8 cellular contexts compared by ENCODE assay signal in genomic region chr12:122399254-122399591, GRCh38. TPM values are rescaled to one million over a fixed set of nuclear protein-coding genes. Genes with fewer than 3 reads are reported as not detected.
DNase-seq lines count a peak whose midpoint lies in the region; ATAC-seq and TF ChIP-seq lines count a peak whose summit lies in the region.

No MANE protein-coding gene starts in this region.

- peak overlapping the region; percentile 59 for H3K9ac ChIP-seq in muscle layer of colon (ENCODE audit: low read length)

- ATAC-seq in Right ventricle myocardium inferior (peak; percentile 24), GM19395 (IDR thresholded peaks at IDR 0.05; ENCODE audit: unreplicated experiment) (no peak)

- H3K9me3 ChIP-seq in muscle layer of colon (ENCODE audit: low read length), result no peaks in the 10 kb centered on the region

- H3K27me3 ChIP-seq in muscle layer of colon (ENCODE audit: control insufficient read depth in 1 of 2, insufficient read depth in 2 of 2, low read length in 2 of 2), result no peaks in the 10 kb centered on the region

- no peaks in the 10 kb centered on the region for H3K36me3 ChIP-seq in muscle layer of colon (ENCODE audit: insufficient read depth, low read length)

- DNase-seq in Right ventricle myocardium inferior (ENCODE audit: missing footprints), result no peak
- no peak for DNase-seq in cardiac septum (ENCODE audit: low spot score)
- DNase-seq in cerebellar cortex (ENCODE audit: low spot score), result peak; percentile 34
- no peak for DNase-seq in hippocampal formation (lab: John Stamatoyannopoulos, UW)
- DNase-seq in HEK293T (ENCODE audit: extremely low spot score), result no peak
- no peak for DNase-seq in SW480 (ENCODE audit: low spot score)

- POLR2A ChIA-PET in HEK293T (lab: Yijun Ruan, JAX), result interaction anchor here (0.7 to 4.6 kb wide), 15 partner anchors 11 to 205 kb away, joined by 3 to 60 read pairs (median 6); partner anchors contain the start of genes CLIP1 and ZCCHC8

- CTCF ChIA-PET in HEK293T (lab: Yijun Ruan, JAX), result interaction anchor here (0.7 to 3.0 kb wide), 11 partner anchors 9 to 187 kb away, joined by 3 to 23 read pairs (median 4); no protein-coding TSS in a partner anchor

- H3K4me1 ChIP-seq in muscle layer of colon (ENCODE audit: insufficient read depth, low read length), result peaks cover 48% of the 10 kb centered on the region

- intact Hi-C loops in Right ventricle myocardium inferior (cut with DNase I), result loop anchor here (2.0 kb wide), 1 partner anchor 72 kb away; no protein-coding TSS in a partner anchor
- intact Hi-C loops in cardiac septum (cut with DNase I), result loop anchor here (1.0 kb wide), 1 partner anchor 72 kb away; no protein-coding TSS in a partner anchor

- H3K4me3 ChIP-seq in muscle layer of colon (ENCODE audit: low read depth in 1 of 2, low read length in 2 of 2), result peak overlapping the region in 1 of 2 donors; percentile 36

- H3K27ac ChIP-seq in muscle layer of colon (ENCODE audit: low read depth, low read length), result peak overlapping the region; percentile 90

TF ChIP-seq in HEK293T, 16 proteins besides CTCF, POLR2A, EP300 and RAD21:
- no peak for TF ChIP-seq FOXA1 (IDR thresholded peaks at IDR 0.05)
- TF ChIP-seq L3MBTL2 (conservative IDR thresholded peaks at IDR 0.05), result no peak
- TF ChIP-seq NFRKB (IDR thresholded peaks at IDR 0.05), result no peak
- TF ChIP-seq LEF1 (IDR thresholded peaks at IDR 0.05; ENCODE audit: borderline replicate concordance), result no peak
- no peak for TF ChIP-seq ELF4 (IDR thresholded peaks at IDR 0.05)
- TF ChIP-seq CTBP1 (IDR thresholded peaks at IDR 0.05; ENCODE audit: borderline replicate concordance), result no peak
- no peak for TF ChIP-seq PKNOX1 (IDR thresholded peaks at IDR 0.05)
- no peak for TF ChIP-seq ZNF384 (IDR thresholded peaks at IDR 0.05)
- TF ChIP-seq SP1 (IDR thresholded peaks at IDR 0.05), result no peak

RNA-seq across cellular contexts. Expression of gene CLIP1, which starts 23.2 kb away (rescaled TPM):
- 110 TPM for total RNA-seq in Right ventricle myocardium inferior
- total RNA-seq in cardiac septum, result 107 TPM
